In the genomic region with DNA sequence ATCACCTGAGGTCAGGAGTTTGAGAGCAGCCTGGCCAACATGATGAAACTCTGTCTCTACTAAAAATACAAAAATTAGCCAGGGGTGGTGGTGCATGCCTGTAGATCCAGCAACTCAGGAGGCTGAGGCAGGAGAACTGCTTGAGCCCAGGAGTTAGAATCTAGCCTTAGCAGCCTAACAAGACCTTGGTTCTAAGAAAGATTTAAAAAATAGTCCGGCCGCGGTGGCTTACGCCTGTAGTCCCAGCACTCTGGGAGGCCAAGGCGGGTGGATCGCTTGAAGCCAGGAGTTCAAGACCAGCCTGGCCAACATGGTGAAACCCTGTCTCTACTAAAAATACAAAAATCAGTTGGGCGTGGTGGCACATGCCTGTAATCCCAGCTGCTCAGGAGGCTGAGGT, we compare ENCODE assay signal across 10 cellular contexts. TPM values are rescaled to one million over a fixed set of nuclear protein-coding genes. Genes with fewer than 3 reads are reported as not detected.
DNase-seq lines count a peak whose midpoint lies in the region; ATAC-seq and TF ChIP-seq lines count a peak whose summit lies in the region.
"Not testable (repeated sequence)": the region's sequence is repeated elsewhere in the genome, so short reads cannot be mapped to it uniquely, and the experiment has no call there.
"Had no signal": no experiment of that assay in that cellular context is flagged by ENCODE, and none has a peak within 500 bp of the region (broad histone marks: within the 10 kb centered on the region; RNA-seq: fewer than 3 reads in every experiment).

No MANE protein-coding gene starts in this region.

- not testable (repeated sequence) for H3K27me3 Mint-ChIP-seq in chondrocyte (ENCODE audit: low read depth)

- not testable (repeated sequence) for TF ChIP-seq POLR2A in right lobe of liver (IDR thresholded peaks at IDR 0.05); spleen (IDR thresholded peaks at IDR 0.05)

- not testable (repeated sequence) for H3K4me3 Mint-ChIP-seq in chondrocyte (ENCODE audit: unreplicated experiment)

- H3K27me3 ChIP-seq in right lobe of liver; spleen (replicated peaks in 1 of 7): not testable (repeated sequence)

- TF ChIP-seq CTCF in chondrocyte (IDR thresholded peaks at IDR 0.05); right lobe of liver (IDR thresholded peaks at IDR 0.05); spleen (IDR thresholded peaks at IDR 0.05 in 8 of 11, conservative IDR thresholded peaks at IDR 0.05 in 3 of 11): not testable (repeated sequence)

- not testable (repeated sequence) for ATAC-seq in right lobe of liver, sciatic nerve

- H3K9me3 Mint-ChIP-seq in chondrocyte (ENCODE audit: low read depth) = not testable (repeated sequence)

- 100% methylated on average over 1 of the region's 7 CpGs for WGBS in right lobe of liver (ENCODE audit: insufficient coverage, low coverage, low lambda C conversion rate, missing lambda C conversion rate)
- WGBS in spleen, 5 donors = 95 to 98% (median 97%) methylated on average over 7 of the region's 7 CpGs

- not testable (repeated sequence) for H3K36me3 ChIP-seq in right lobe of liver
- peaks cover 0 to 47% (median 0%) of the 10 kb centered on the region in 6 donors for H3K36me3 ChIP-seq in spleen

- not testable (repeated sequence) for H3K4me1 Mint-ChIP-seq in chondrocyte (ENCODE audit: low read depth)

- not testable (repeated sequence) for H3K9me3 ChIP-seq in right lobe of liver, spleen

- not testable (repeated sequence) for H3K27ac Mint-ChIP-seq in chondrocyte (ENCODE audit: unreplicated experiment)

- not testable (repeated sequence) for H3K36me3 Mint-ChIP-seq in chondrocyte (ENCODE audit: low read depth)

- DNase-seq in chondrocyte (ENCODE audit: low spot score) = peak; percentile 24
- peak in 2 of 3 donors; percentile 8 to 28 for DNase-seq in right lobe of liver
- DNase-seq in posterior vena cava (ENCODE audit: low spot score) = peak; percentile 67
- peak; percentile 43 for DNase-seq in sciatic nerve (ENCODE audit: low spot score)
- peak; percentile 21 for DNase-seq in spleen

- intact Hi-C loops in right lobe of liver (cut with DNase I); posterior vena cava (cut with DNase I); sciatic nerve (cut with DNase I); spleen (cut with DNase I; ENCODE audit: low total_unique reads): not testable (repeated sequence)

- H3K4me3 ChIP-seq in right lobe of liver, spleen: not testable (repeated sequence)

- not testable (repeated sequence) for H3K27ac ChIP-seq in right lobe of liver, spleen

- H3K4me1 ChIP-seq in right lobe of liver, spleen: not testable (repeated sequence)

RNA-seq across cellular contexts. Expression of a gene that starts 14.4 kb away (rescaled TPM):
- total RNA-seq in chondrocyte = not detected in 3 replicates
- under 1 TPM in 2 of 6 experiments, not detected in 4; 0.27 to 0.47 TPM for total RNA-seq in right lobe of liver
- under 1 TPM; 0.19 to 0.42 TPM for total RNA-seq in posterior vena cava
- 1.3 TPM for total RNA-seq in sciatic nerve
- total RNA-seq in spleen = 1 to 10 TPM in 3 of 7 donors, under 1 TPM in 1, not detected in 3; 0.44 to 2.5 (median 2.2) TPM
- polyA plus RNA-seq in spleen = 1 to 10 TPM in 2 of 3 donors, under 1 TPM in 1; 0.29 to 2.2 (median 1.6) TPM
- total RNA-seq: A172 had no signal
- polyA plus RNA-seq: BJ had no signal

RNA-seq across cellular contexts. Expression of a gene that starts 44.3 kb away (rescaled TPM):
- total RNA-seq in chondrocyte = not detected in 3 replicates
- not detected for total RNA-seq in right lobe of liver
- total RNA-seq in posterior vena cava = 1 to 10 TPM in 1 of 2 donors, under 1 TPM in 1; 0.24 to 1.7 TPM
- 1.2 TPM for total RNA-seq in sciatic nerve
- total RNA-seq in spleen = 10 to 100 TPM in 6 of 7 donors, 1 to 10 TPM in 1; 9.6 to 46.6 (median 23.0) TPM
- polyA plus RNA-seq in spleen = 10 to 100 TPM; 10.5 to 19.5 (median 15.7) TPM
- total RNA-seq: A172, Caco-2, Calu3 had no signal
- polyA plus RNA-seq: A549, BJ had no signal
